8 cellular contexts compared by ENCODE assay signal in genomic region chr22:30305519-30305905, GRCh38. TPM values are rescaled to one million over a fixed set of nuclear protein-coding genes. Genes with fewer than 3 reads are reported as not detected.
DNase-seq lines count a peak whose midpoint lies in the region.

No MANE protein-coding gene starts in this region.

- peaks cover 23% of the 10 kb centered on the region for H3K36me3 Mint-ChIP-seq in activated T-helper 1 cell treated with anti-CD3 and anti-CD28 coated beads, Interleukin-12 subunit alpha, Interleukin-12 subunit beta, Interleukin-2, Interleukin-4 antibody, amounts not matched to agents 30 ng/mL and 10 ng/mL and 1 ng/mL, durations not matched to agents 14 hours and 24 hours and 36 hours (ENCODE audit: low read depth)

- H3K4me3 ChIP-seq in Karpas-422 (ENCODE audit: low read length) = no peak overlapping the region

- H3K4me2 ChIP-seq in Karpas-422 (ENCODE audit: low read depth, low read length, poor library complexity, severe bottlenecking) = no peak overlapping the region

- no peaks in the 10 kb centered on the region for H3K36me3 ChIP-seq in Karpas-422 (ENCODE audit: insufficient read depth, low read length)

- DNase-seq in activated CD4-positive, alpha-beta T cell treated with anti-CD3 and anti-CD28 coated beads for 1 hour = peak; percentile 22
- DNase-seq in activated CD4-positive, alpha-beta T cell treated with anti-CD3 and anti-CD28 coated beads, Interleukin-2, amount 50 U/mL, for 4 hours = no peak
- DNase-seq in Karpas-422 (no peak), iris pigment epithelial cell (ENCODE audit: low read depth) (peak; percentile 51), HCEC 1CT (no peak), SHP77 treated with DMSO at 0.1 percent for 48 hours (lab: John Stamatoyannopoulos, UW) (no peak)
- peak; percentile 68 for DNase-seq in activated T-helper 1 cell treated with anti-CD3 and anti-CD28 coated beads, Interleukin-12 subunit alpha, Interleukin-12 subunit beta, Interleukin-2, Interleukin-4 antibody, amounts not matched to agents 30 ng/mL and 10 ng/mL and 1 ng/mL, durations not matched to agents 14 hours and 24 hours and 36 hours (ENCODE audit: low spot score)

- H3K27me3 ChIP-seq in Karpas-422 (ENCODE audit: low read length) = no peaks in the 10 kb centered on the region

- intact Hi-C loops in activated T-helper 1 cell treated with anti-CD3 and anti-CD28 coated beads, Interleukin-12 subunit alpha, Interleukin-12 subunit beta, Interleukin-2, Interleukin-4 antibody, amounts not matched to agents 30 ng/mL and 10 ng/mL and 1 ng/mL, durations not matched to agents 14 hours and 24 hours and 36 hours (cut with micrococcal nuclease) = loop anchor here (1.0 to 5.0 kb wide), 2 partner anchors 22 to 82 kb away; partner anchors contain the start of gene RNF215

- H3K9ac ChIP-seq in Karpas-422 (ENCODE audit: low read length) = no peak overlapping the region

- H3K4me3 Mint-ChIP-seq in activated T-helper 1 cell treated with anti-CD3 and anti-CD28 coated beads, Interleukin-12 subunit alpha, Interleukin-12 subunit beta, Interleukin-2, Interleukin-4 antibody, amounts not matched to agents 30 ng/mL and 10 ng/mL and 1 ng/mL, durations not matched to agents 14 hours and 24 hours and 36 hours = peak overlapping the region; percentile 77

- H3K4me1 Mint-ChIP-seq in activated T-helper 1 cell treated with anti-CD3 and anti-CD28 coated beads, Interleukin-12 subunit alpha, Interleukin-12 subunit beta, Interleukin-2, Interleukin-4 antibody, amounts not matched to agents 30 ng/mL and 10 ng/mL and 1 ng/mL, durations not matched to agents 14 hours and 24 hours and 36 hours (ENCODE audit: low read depth) = peaks cover 93% of the 10 kb centered on the region

- H3K9me2 ChIP-seq in Karpas-422 (replicated peaks; ENCODE audit: insufficient read depth, low read length) = no peaks in the 10 kb centered on the region

- H3K4me1 ChIP-seq in Karpas-422 (ENCODE audit: low read length) = peaks cover 79% of the 10 kb centered on the region

- no peaks in the 10 kb centered on the region for H3K27me3 Mint-ChIP-seq in activated T-helper 1 cell treated with anti-CD3 and anti-CD28 coated beads, Interleukin-12 subunit alpha, Interleukin-12 subunit beta, Interleukin-2, Interleukin-4 antibody, amounts not matched to agents 30 ng/mL and 10 ng/mL and 1 ng/mL, durations not matched to agents 14 hours and 24 hours and 36 hours (ENCODE audit: insufficient read depth)

- H3K9me3 Mint-ChIP-seq in activated T-helper 1 cell treated with anti-CD3 and anti-CD28 coated beads, Interleukin-12 subunit alpha, Interleukin-12 subunit beta, Interleukin-2, Interleukin-4 antibody, amounts not matched to agents 30 ng/mL and 10 ng/mL and 1 ng/mL, durations not matched to agents 14 hours and 24 hours and 36 hours = no peaks in the 10 kb centered on the region

- peaks cover 26% of the 10 kb centered on the region; the same call in 1 of the 2 replicates for H3K79me2 ChIP-seq in Karpas-422 (ENCODE audit: low read length)

- H3K27ac Mint-ChIP-seq in activated T-helper 1 cell treated with anti-CD3 and anti-CD28 coated beads, Interleukin-12 subunit alpha, Interleukin-12 subunit beta, Interleukin-2, Interleukin-4 antibody, amounts not matched to agents 30 ng/mL and 10 ng/mL and 1 ng/mL, durations not matched to agents 14 hours and 24 hours and 36 hours = peak overlapping the region; percentile 95

- no peaks in the 10 kb centered on the region for H3K9me3 ChIP-seq in Karpas-422 (ENCODE audit: low read length)

- 0 out of 2 replicates have a peak, but pooled peaks cover 7% of the 10 kb centered on the region for H4K20me1 ChIP-seq in Karpas-422 (ENCODE audit: insufficient read depth, low read depth, low read length)

- H3K27ac ChIP-seq in Karpas-422 (ENCODE audit: low read length) (peak overlapping the region; percentile 38; the same call in 1 of the 2 replicates), temporal lobe (ENCODE audit: low read depth, low read length) (peak overlapping the region; percentile 36)

- no peak overlapping the region for H2AFZ ChIP-seq in Karpas-422 (ENCODE audit: low read length)

RNA-seq across cellular contexts. Expression of gene CASTOR1, which starts 16.2 kb away (rescaled TPM):
- total RNA-seq in Karpas-422 (2014; rRNA removed; shearing (Covaris generic); ENCODE audit: low replicate concordance) = 3.2 and 8.4 TPM in 2 replicates
- 5.6 and 8.8 TPM in 2 replicates for total RNA-seq in activated T-helper 1 cell treated with anti-CD3 and anti-CD28 coated beads, Interleukin-12 subunit alpha, Interleukin-12 subunit beta, Interleukin-2, Interleukin-4 antibody, amounts not matched to agents 30 ng/mL and 10 ng/mL and 1 ng/mL, durations not matched to agents 14 hours and 24 hours and 36 hours
- total RNA-seq in temporal lobe = 1.5 TPM

RNA-seq across cellular contexts. Expression of gene TBC1D10A, which starts 21.2 kb away (rescaled TPM):
- total RNA-seq in Karpas-422 (2014; rRNA removed; shearing (Covaris generic); ENCODE audit: low replicate concordance) = 7.6 and 16.9 TPM in 2 replicates
- 17.3 and 24.9 TPM in 2 replicates for total RNA-seq in activated T-helper 1 cell treated with anti-CD3 and anti-CD28 coated beads, Interleukin-12 subunit alpha, Interleukin-12 subunit beta, Interleukin-2, Interleukin-4 antibody, amounts not matched to agents 30 ng/mL and 10 ng/mL and 1 ng/mL, durations not matched to agents 14 hours and 24 hours and 36 hours
- 9.3 TPM for total RNA-seq in temporal lobe

RNA-seq across cellular contexts. Expression of gene OSM, which starts 38.9 kb away (rescaled TPM):
- not detected in 2 replicates for total RNA-seq in Karpas-422 (2014; rRNA removed; shearing (Covaris generic); ENCODE audit: low replicate concordance)
- total RNA-seq in activated T-helper 1 cell treated with anti-CD3 and anti-CD28 coated beads, Interleukin-12 subunit alpha, Interleukin-12 subunit beta, Interleukin-2, Interleukin-4 antibody, amounts not matched to agents 30 ng/mL and 10 ng/mL and 1 ng/mL, durations not matched to agents 14 hours and 24 hours and 36 hours = 76.7 and 78.3 TPM in 2 replicates
- total RNA-seq in temporal lobe = 0.25 TPM

RNA-seq across cellular contexts. Expression of gene SF3A1, which starts 51.2 kb away (rescaled TPM):
- 79.0 and 111 TPM in 2 replicates for total RNA-seq in Karpas-422 (2014; rRNA removed; shearing (Covaris generic); ENCODE audit: low replicate concordance)
- 308 and 310 TPM in 2 replicates for total RNA-seq in activated T-helper 1 cell treated with anti-CD3 and anti-CD28 coated beads, Interleukin-12 subunit alpha, Interleukin-12 subunit beta, Interleukin-2, Interleukin-4 antibody, amounts not matched to agents 30 ng/mL and 10 ng/mL and 1 ng/mL, durations not matched to agents 14 hours and 24 hours and 36 hours
- total RNA-seq in temporal lobe = 18.2 TPM

RNA-seq across cellular contexts. Expression of gene CCDC157, which starts 51.3 kb away (rescaled TPM):
- total RNA-seq in Karpas-422 (2014; rRNA removed; shearing (Covaris generic); ENCODE audit: low replicate concordance) = 0.69 and 0.82 TPM in 2 replicates
- 2.4 and 3.0 TPM in 2 replicates for total RNA-seq in activated T-helper 1 cell treated with anti-CD3 and anti-CD28 coated beads, Interleukin-12 subunit alpha, Interleukin-12 subunit beta, Interleukin-2, Interleukin-4 antibody, amounts not matched to agents 30 ng/mL and 10 ng/mL and 1 ng/mL, durations not matched to agents 14 hours and 24 hours and 36 hours
- total RNA-seq in temporal lobe = 3.4 TPM

Comparison
In these comparisons a context has a peak if more than half of its experiments do, and no peak if none do; other contexts are left out.
1. DNase-seq: peak in activated CD4-positive, alpha-beta T cell treated with anti-CD3 and anti-CD28 coated beads for 1 hour (single experiment), activated T-helper 1 cell treated with anti-CD3 and anti-CD28 coated beads, Interleukin-12 subunit alpha, Interleukin-12 subunit beta, Interleukin-2, Interleukin-4 antibody, amounts not matched to agents 30 ng/mL and 10 ng/mL and 1 ng/mL, durations not matched to agents 14 hours and 24 hours and 36 hours (single experiment) and iris pigment epithelial cell (single experiment); none in activated CD4-positive, alpha-beta T cell treated with anti-CD3 and anti-CD28 coated beads, Interleukin-2, amount 50 U/mL, for 4 hours (0 of 2), Karpas-422 (single experiment), HCEC 1CT (single experiment) and SHP77 treated with DMSO at 0.1 percent for 48 hours (single experiment).
2. RNA of gene OSM, which starts 38.9 kb away (total RNA-seq): 76.7 to 78.3 TPM in activated T-helper 1 cell treated with anti-CD3 and anti-CD28 coated beads, Interleukin-12 subunit alpha, Interleukin-12 subunit beta, Interleukin-2, Interleukin-4 antibody, amounts not matched to agents 30 ng/mL and 10 ng/mL and 1 ng/mL, durations not matched to agents 14 hours and 24 hours and 36 hours; 0.25 TPM in temporal lobe (single experiment) and not detected in Karpas-422; every median in the first group is over 10 times any median in the second.